ENCODE assay signal across 1 cellular context in genomic region chr21:34935868-34936267, GRCh38.
TF ChIP-seq lines count a peak whose summit lies in the region.

No MANE protein-coding gene starts in this region.

TF ChIP-seq in IMR-90, 13 proteins besides CTCF, POLR2A, EP300 and RAD21 (continued from another document):
- no peak for TF ChIP-seq CHD1 (IDR thresholded peaks at IDR 0.05; ENCODE audit: low read depth, low read length)
- TF ChIP-seq MXI1 (IDR thresholded peaks at IDR 0.05; ENCODE audit: borderline replicate concordance, low read depth, low read length), result no peak
- TF ChIP-seq USF2 (IDR thresholded peaks at IDR 0.05; ENCODE audit: low read depth, low read length), result no peak
TF ChIP-seq in IMR-90: peak in this region for 0.
